8 cellular contexts compared by ENCODE assay signal in the genomic region with DNA sequence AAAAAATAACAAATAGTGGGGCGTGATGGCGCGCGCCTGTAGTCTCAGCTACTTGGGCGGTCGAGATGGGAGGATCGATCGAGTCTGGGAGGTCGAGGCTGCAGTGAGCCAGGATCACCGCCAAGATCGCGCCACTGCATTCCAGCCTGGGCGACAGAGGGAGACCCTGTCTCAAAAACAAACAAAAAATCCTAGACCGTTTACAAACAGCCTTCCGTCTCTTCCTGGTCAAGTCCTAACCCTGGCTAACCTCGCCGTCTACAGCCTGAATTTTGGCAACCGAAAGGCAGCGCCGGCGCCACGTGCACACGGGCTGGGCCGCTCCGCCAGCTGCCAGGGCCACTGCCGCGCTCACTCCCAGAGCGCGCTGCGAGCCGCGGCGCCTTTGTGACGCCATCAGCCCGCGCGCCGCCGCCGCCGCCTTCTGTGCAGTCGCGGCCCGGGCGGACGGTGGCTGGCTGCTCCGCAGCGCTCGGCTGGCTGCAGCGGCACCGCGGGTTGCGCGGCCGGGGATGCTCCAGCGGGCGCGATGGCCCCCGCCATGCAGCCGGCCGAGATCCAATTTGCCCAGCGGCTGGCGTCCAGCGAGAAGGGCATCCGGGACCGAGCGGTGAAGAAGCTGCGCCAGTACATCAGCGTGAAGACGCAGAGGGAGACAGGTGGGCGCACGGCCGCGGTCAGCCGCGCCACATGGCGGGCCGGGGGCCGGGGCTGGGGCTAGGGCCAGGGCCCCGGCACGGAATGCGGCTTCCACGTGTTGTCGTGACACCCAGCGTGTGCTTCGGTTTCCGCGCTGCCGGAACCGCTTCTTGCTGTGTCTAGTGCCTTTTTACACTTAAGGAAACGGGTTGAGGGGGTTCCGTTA. TPM values are rescaled to one million over a fixed set of nuclear protein-coding genes. Genes with fewer than 3 reads are reported as not detected.
DNase-seq lines count a peak whose midpoint lies in the region; TF ChIP-seq lines count a peak whose summit lies in the region.

A gene (minus strand): TSS at position 353 of the 865 bp plus-strand sequence. CDS start 1,392 bp downstream, outside the sequence.
A gene with protein sequence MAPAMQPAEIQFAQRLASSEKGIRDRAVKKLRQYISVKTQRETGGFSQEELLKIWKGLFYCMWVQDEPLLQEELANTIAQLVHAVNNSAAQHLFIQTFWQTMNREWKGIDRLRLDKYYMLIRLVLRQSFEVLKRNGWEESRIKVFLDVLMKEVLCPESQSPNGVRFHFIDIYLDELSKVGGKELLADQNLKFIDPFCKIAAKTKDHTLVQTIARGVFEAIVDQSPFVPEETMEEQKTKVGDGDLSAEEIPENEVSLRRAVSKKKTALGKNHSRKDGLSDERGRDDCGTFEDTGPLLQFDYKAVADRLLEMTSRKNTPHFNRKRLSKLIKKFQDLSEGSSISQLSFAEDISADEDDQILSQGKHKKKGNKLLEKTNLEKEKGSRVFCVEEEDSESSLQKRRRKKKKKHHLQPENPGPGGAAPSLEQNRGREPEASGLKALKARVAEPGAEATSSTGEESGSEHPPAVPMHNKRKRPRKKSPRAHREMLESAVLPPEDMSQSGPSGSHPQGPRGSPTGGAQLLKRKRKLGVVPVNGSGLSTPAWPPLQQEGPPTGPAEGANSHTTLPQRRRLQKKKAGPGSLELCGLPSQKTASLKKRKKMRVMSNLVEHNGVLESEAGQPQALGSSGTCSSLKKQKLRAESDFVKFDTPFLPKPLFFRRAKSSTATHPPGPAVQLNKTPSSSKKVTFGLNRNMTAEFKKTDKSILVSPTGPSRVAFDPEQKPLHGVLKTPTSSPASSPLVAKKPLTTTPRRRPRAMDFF (plus strand): TSS at position 425 of the 865 bp plus-strand sequence. CDS start 105 bp downstream, at position 530.

- intact Hi-C loops in adrenal gland (cut with DNase I): loop anchor here in 1 of 2 donors (10.0 kb wide), 1 partner anchor 755 kb away; no protein-coding TSS in a partner anchor
- intact Hi-C loops in left ventricle myocardium inferior (cut with micrococcal nuclease): no loop called here
- intact Hi-C loops in posterior vena cava (cut with DNase I): no loop called here
- intact Hi-C loops in transverse colon (cut with DNase I; ENCODE audit: low total_unique reads): no loop called here

- TF ChIP-seq CTCF in GM06990 (IDR thresholded peaks at IDR 0.05; ENCODE audit: insufficient read depth, low read length, poor library complexity, severe bottlenecking): no peak
- no peak for TF ChIP-seq CTCF in HFF-Myc (IDR thresholded peaks at IDR 0.05; ENCODE audit: low read depth, low read length, missing control alignments)
- TF ChIP-seq CTCF in adrenal gland (IDR thresholded peaks at IDR 0.05): peak in 2 of 6 experiments; percentile 12 to 21
- no peak for TF ChIP-seq CTCF in left ventricle myocardium inferior (IDR thresholded peaks at IDR 0.05; ENCODE audit: borderline replicate concordance)
- TF ChIP-seq CTCF in transverse colon (IDR thresholded peaks at IDR 0.05): peak in 1 of 5 experiments; percentile 26

- DNase-seq in GM06990 (ENCODE audit: extremely low read depth, insufficient read length) (peak; percentile 89), HFF-Myc (ENCODE audit: extremely low read depth, low read depth) (peak; percentile 44), NCI-H1105 treated with DMSO at 0.1 percent for 48 hours (lab: John Stamatoyannopoulos, UW) (peak; percentile 85), SW480 (ENCODE audit: low spot score) (peak; percentile 85), adrenal gland (peak; percentile 76 to 89 (median 83)), left ventricle myocardium inferior (peak; percentile 85), posterior vena cava (ENCODE audit: low spot score) (peak; percentile 95), transverse colon (peak; percentile 86)

- no peak for TF ChIP-seq EP300 in transverse colon (IDR thresholded peaks at IDR 0.05; ENCODE audit: low read depth)

- H3K4me3 ChIP-seq in GM06990 (replicated peaks; ENCODE audit: low read depth, low read length): peak within 1 kb of the TSS; percentile 65
- H3K4me3 ChIP-seq in HFF-Myc (replicated peaks; ENCODE audit: low read depth, low read length): peak within 1 kb of the TSS; percentile 69
- H3K4me3 ChIP-seq in adrenal gland: peak within 1 kb of the TSS; percentile 36 to 96 (median 60)
- H3K4me3 ChIP-seq in left ventricle myocardium inferior: peak within 1 kb of the TSS; percentile 99
- peak within 1 kb of the TSS; percentile 71 to 97 (median 80) for H3K4me3 ChIP-seq in transverse colon

- H3K36me3 ChIP-seq in GM06990 (ENCODE audit: control insufficient read depth, insufficient read depth, low read length) (peaks cover 3% of the 10 kb centered on the region), adrenal gland (replicated peaks in 1 of 2) (peaks cover 0 to 19% of the 10 kb centered on the region in 2 donors), left ventricle myocardium inferior (peaks cover 14% of the 10 kb centered on the region), transverse colon (peaks cover 0 to 10% (median 0%) of the 10 kb centered on the region in 4 donors)

- in situ Hi-C loops in transverse colon (cut with MboI; ENCODE audit: low pct_ligation_motif_present in 1 of 4, low pct_unique_long_range_greater_than_20kb in 1 of 4, low sequenced_read_pairs in 3 of 4): no loop called here

- TF ChIP-seq POLR2A in adrenal gland (IDR thresholded peaks at IDR 0.05) (peak; percentile 72 to 86), transverse colon (IDR thresholded peaks at IDR 0.05) (peak; percentile 43)

- WGBS in adrenal gland, 4 donors: 5 to 12% (median 9%) methylated on average over 41 to 92 of the region's 92 CpGs
- 0 to 21% methylated on average over 2 to 26 of the region's 92 CpGs for WGBS in transverse colon (ENCODE audit: low coverage in 1 of 2), 2 donors

- H3K9me3 ChIP-seq in adrenal gland (replicated peaks in 1 of 3) (no peaks in the 10 kb centered on the region), left ventricle myocardium inferior (replicated peaks) (no peaks in the 10 kb centered on the region), transverse colon (no peaks in the 10 kb centered on the region)

- H3K4me1 ChIP-seq in adrenal gland (replicated peaks in 1 of 2) (peaks cover 7 to 20% of the 10 kb centered on the region in 2 donors), left ventricle myocardium inferior (peaks cover 42% of the 10 kb centered on the region), transverse colon (peaks cover 10 to 21% (median 18%) of the 10 kb centered on the region in 4 donors)

- H3K27ac ChIP-seq in adrenal gland: peak within 1 kb of the TSS in 4 of 5 donors; percentile 68 to 95 (median 82)
- H3K27ac ChIP-seq in left ventricle myocardium inferior (replicated peaks): peak within 1 kb of the TSS; percentile 90
- H3K27ac ChIP-seq in transverse colon: peak within 1 kb of the TSS; percentile 88 to 95 (median 92)

- H3K27me3 ChIP-seq in GM06990 (replicated peaks; ENCODE audit: control insufficient read depth, insufficient read depth, low read length) (no peaks in the 10 kb centered on the region), adrenal gland (no peaks in the 10 kb centered on the region), left ventricle myocardium inferior (ENCODE audit: low read depth) (no peaks in the 10 kb centered on the region), transverse colon (no peaks in the 10 kb centered on the region)

RNA-seq across cellular contexts. Expression of the first gene that starts in this region (rescaled TPM):
- total RNA-seq in adrenal gland (1 to 10 TPM in 1 of 8 donors, under 1 TPM in 5, not detected in 2; 0.23 to 1.0 (median 0.45) TPM), left ventricle myocardium inferior (0.16 TPM), posterior vena cava (under 1 TPM; 0.46 to 0.48 TPM), transverse colon (under 1 TPM in 2 of 4 donors, not detected in 2; 0.48 to 0.82 TPM)
- polyA plus RNA-seq in adrenal gland: under 1 TPM; 0.27 to 0.40 (median 0.35) TPM

RNA-seq across cellular contexts. Expression of the second gene that starts in this region (rescaled TPM):
- total RNA-seq in adrenal gland: 10 to 100 TPM in 7 of 8 donors, 1 to 10 TPM in 1; 7.0 to 18.6 (median 16.2) TPM
- polyA plus RNA-seq in adrenal gland: 10 to 100 TPM in 1 of 3 donors, 1 to 10 TPM in 2; 5.7 to 12.5 (median 9.0) TPM
- 8.9 TPM for total RNA-seq in left ventricle myocardium inferior
- 10 to 100 TPM; 14.6 to 15.2 TPM for total RNA-seq in posterior vena cava
- total RNA-seq in transverse colon: 10 to 100 TPM in 3 of 4 donors, 1 to 10 TPM in 1; 6.0 to 15.4 (median 12.0) TPM

Comparison
In these comparisons a context has a peak if more than half of its experiments do, and no peak if none do; other contexts are left out.
1. Peak in every context shown above with its lines: DNase-seq, H3K4me3 ChIP-seq and H3K27ac ChIP-seq.
2. DNase-seq: peak in every context shown above with its lines; median percentile 95 in posterior vena cava; 89 in GM06990; 86 in transverse colon; 85 in NCI-H1105 treated with DMSO at 0.1 percent for 48 hours; 85 in SW480; 85 in left ventricle myocardium inferior; 83 in adrenal gland; 44 in HFF-Myc.